ENCODE assay signal across 16 cellular contexts in the genomic region with DNA sequence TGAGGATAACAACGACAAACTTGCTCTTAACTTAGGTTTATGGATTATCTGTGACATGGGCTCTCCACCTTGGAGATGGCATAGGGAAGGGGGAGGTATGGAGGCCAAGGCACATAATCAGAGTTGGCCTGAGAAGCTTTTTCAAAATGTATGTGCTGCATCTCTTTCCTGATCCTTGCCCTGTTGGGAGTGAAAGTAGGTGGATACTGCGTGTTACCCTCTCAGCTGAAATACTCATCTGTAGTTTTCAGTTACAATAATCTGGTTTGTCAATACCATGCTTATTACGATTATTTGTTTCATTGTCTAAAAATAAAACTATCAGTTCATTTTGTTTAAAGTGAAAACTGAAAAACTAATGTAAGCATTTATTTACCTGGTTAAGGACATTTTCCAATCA.
DNase-seq lines count a peak whose midpoint lies in the region; ATAC-seq and TF ChIP-seq lines count a peak whose summit lies in the region.
"Had no signal": no experiment of that assay in that cellular context is flagged by ENCODE, and none has a peak within 500 bp of the region (broad histone marks: within the 10 kb centered on the region; RNA-seq: fewer than 3 reads in every experiment).

No MANE protein-coding gene starts in this region.

- DNase-seq in stimulated activated naive B cell treated with anti-CD40 and anti-IgM and Interleukin-4, amounts not matched to agents 10 μg/mL and 1 μg/mL and 100 μg/mL, for 72 hours, result no peak
- DNase-seq in kidney tubule cell (ENCODE audit: low spot score) (no peak), breast epithelium (ENCODE audit: low spot score in 2 of 2) (no peak)
- no peak for DNase-seq in effector CD8-positive, alpha-beta T cell (lab: John Stamatoyannopoulos, UW)
- no peak for DNase-seq in CD8-positive, alpha-beta T cell
- DNase-seq: activated CD4-positive, alpha-beta T cell treated with anti-CD3 and anti-CD28 coated beads, Interleukin-2, amount 50 U/mL, for 1 hour; immature natural killer cell; NCI-H146; NCI-H524 treated with DMSO at 0.1 percent for 48 hours; trophoblast cell had no signal

- TF ChIP-seq POLR2A in breast epithelium (IDR thresholded peaks at IDR 0.05), result no peak

- ATAC-seq in GM19397 (IDR thresholded peaks at IDR 0.05; ENCODE audit: unreplicated experiment) (peak; percentile 37), HG02623 (IDR thresholded peaks at IDR 0.05; ENCODE audit: unreplicated experiment) (peak; percentile 28), HG03460 (IDR thresholded peaks at IDR 0.05; ENCODE audit: unreplicated experiment) (peak; percentile 45)
- ATAC-seq in stimulated activated naive B cell treated with anti-CD40 and anti-IgM and Interleukin-4, amounts not matched to agents 10 μg/mL and 1 μg/mL and 100 μg/mL, for 72 hours (replicated peaks), result no peak
- no peak for ATAC-seq in CD8-positive, alpha-beta T cell

- H3K27me3 Mint-ChIP-seq in stimulated activated naive B cell treated with anti-CD40 and anti-IgM and Interleukin-4, amounts not matched to agents 10 μg/mL and 1 μg/mL and 100 μg/mL, for 72 hours, result no peaks in the 10 kb centered on the region
- no peaks in the 10 kb centered on the region for H3K27me3 Mint-ChIP-seq in CD8-positive, alpha-beta T cell (ENCODE audit: low read depth)

- H3K36me3 ChIP-seq in CD8-positive, alpha-beta T cell (ENCODE audit: insufficient read depth, low read length), result no peaks in the 10 kb centered on the region
- H3K36me3 ChIP-seq in breast epithelium, result peaks cover 5% of the 10 kb centered on the region
- H3K36me3 ChIP-seq: prostate gland had no signal

- no peak for TF ChIP-seq CTCF in CD8-positive, alpha-beta T cell (IDR thresholded peaks at IDR 0.05)
- no peak for TF ChIP-seq CTCF in breast epithelium (IDR thresholded peaks at IDR 0.05)

- H3K36me3 Mint-ChIP-seq in stimulated activated naive B cell treated with anti-CD40 and anti-IgM and Interleukin-4, amounts not matched to agents 10 μg/mL and 1 μg/mL and 100 μg/mL, for 72 hours, result peaks cover 1 to 9% of the 10 kb centered on the region in 2 donors
- peaks cover 3% of the 10 kb centered on the region for H3K36me3 Mint-ChIP-seq in CD8-positive, alpha-beta T cell

- peak overlapping the region; percentile 61 for H3K27ac Mint-ChIP-seq in stimulated activated naive B cell treated with anti-CD40 and anti-IgM and Interleukin-4, amounts not matched to agents 10 μg/mL and 1 μg/mL and 100 μg/mL, for 72 hours
- no peak overlapping the region for H3K27ac Mint-ChIP-seq in CD8-positive, alpha-beta T cell
- H3K27ac Mint-ChIP-seq: immature natural killer cell; T-helper 2 cell treated with Interferon-gamma antibody and Interleukin-4, amounts not matched to agents 5 μg/mL and 100 μg/mL, for 36 hours had no signal

- CTCF ChIA-PET in CD8-positive, alpha-beta T cell (lab: Charles Lee), result no interaction called here

- no peaks in the 10 kb centered on the region for H3K9me3 Mint-ChIP-seq in stimulated activated naive B cell treated with anti-CD40 and anti-IgM and Interleukin-4, amounts not matched to agents 10 μg/mL and 1 μg/mL and 100 μg/mL, for 72 hours
- H3K9me3 Mint-ChIP-seq in CD8-positive, alpha-beta T cell, result no peaks in the 10 kb centered on the region
- H3K9me3 Mint-ChIP-seq: immature natural killer cell; T-helper 2 cell treated with Interferon-gamma antibody and Interleukin-4, amounts not matched to agents 5 μg/mL and 100 μg/mL, for 36 hours had no signal

- no peak overlapping the region for H3K4me3 Mint-ChIP-seq in stimulated activated naive B cell treated with anti-CD40 and anti-IgM and Interleukin-4, amounts not matched to agents 10 μg/mL and 1 μg/mL and 100 μg/mL, for 72 hours
- no peak overlapping the region for H3K4me3 Mint-ChIP-seq in CD8-positive, alpha-beta T cell
- H3K4me3 Mint-ChIP-seq: immature natural killer cell; T-helper 2 cell treated with Interferon-gamma antibody and Interleukin-4, amounts not matched to agents 5 μg/mL and 100 μg/mL, for 36 hours had no signal

- no peaks in the 10 kb centered on the region for H3K9me3 ChIP-seq in CD8-positive, alpha-beta T cell (ENCODE audit: low read length)
- no peaks in the 10 kb centered on the region for H3K9me3 ChIP-seq in breast epithelium
- H3K9me3 ChIP-seq: prostate gland had no signal

- H3K4me3 ChIP-seq in CD8-positive, alpha-beta T cell (ENCODE audit: low read depth, low read length), result no peak overlapping the region
- H3K4me3 ChIP-seq in breast epithelium, result no peak overlapping the region
- H3K4me3 ChIP-seq: prostate gland had no signal

- intact Hi-C loops in CD8-positive, alpha-beta T cell (cut with DNase I, micrococcal nuclease), result no loop called here
- intact Hi-C loops in breast epithelium (cut with DNase I; ENCODE audit: low total_unique reads), result no loop called here

- POLR2A ChIA-PET in CD8-positive, alpha-beta T cell (lab: Charles Lee), result no interaction called here

- H3K4me1 ChIP-seq in CD8-positive, alpha-beta T cell (ENCODE audit: insufficient read depth, low read length), result no peaks in the 10 kb centered on the region
- H3K4me1 ChIP-seq in breast epithelium, result no peaks in the 10 kb centered on the region
- H3K4me1 ChIP-seq: prostate gland had no signal

- peaks cover 11 to 20% of the 10 kb centered on the region in 2 donors for H3K4me1 Mint-ChIP-seq in stimulated activated naive B cell treated with anti-CD40 and anti-IgM and Interleukin-4, amounts not matched to agents 10 μg/mL and 1 μg/mL and 100 μg/mL, for 72 hours
- no peaks in the 10 kb centered on the region for H3K4me1 Mint-ChIP-seq in CD8-positive, alpha-beta T cell (ENCODE audit: low read depth)
- H3K4me1 Mint-ChIP-seq: immature natural killer cell had no signal

- no peak overlapping the region for H3K27ac ChIP-seq in CD8-positive, alpha-beta T cell (ENCODE audit: low read depth, low read length)
- no peak overlapping the region for H3K27ac ChIP-seq in breast epithelium
- H3K27ac ChIP-seq: prostate gland, RWPE1 had no signal

- no peaks in the 10 kb centered on the region for H3K27me3 ChIP-seq in CD8-positive, alpha-beta T cell (ENCODE audit: insufficient read depth, low read length)
- no peaks in the 10 kb centered on the region for H3K27me3 ChIP-seq in breast epithelium

Comparison
In these comparisons a context has a peak if more than half of its experiments do, and no peak if none do; other contexts are left out.
1. ATAC-seq: peak in GM19397 (single experiment), HG02623 (single experiment) and HG03460 (single experiment); none in stimulated activated naive B cell treated with anti-CD40 and anti-IgM and Interleukin-4, amounts not matched to agents 10 μg/mL and 1 μg/mL and 100 μg/mL, for 72 hours (0 of 2) and CD8-positive, alpha-beta T cell (single experiment).